In genomic region chr7:99035723-99036530, GRCh38 we compare ENCODE assay signal across 15 cellular contexts.
DNase-seq lines count a peak whose midpoint lies in the region; ATAC-seq and TF ChIP-seq lines count a peak whose summit lies in the region.
"Had no signal": no experiment of that assay in that cellular context is flagged by ENCODE, and none has a peak within 500 bp of the region (broad histone marks: within the 10 kb centered on the region; RNA-seq: fewer than 3 reads in every experiment).

No MANE protein-coding gene starts in this region.

- POLR2A ChIA-PET in CD4-positive, alpha-beta memory T cell (lab: Charles Lee; ENCODE audit: partially characterized antibody) = no interaction called here

- H3K27me3 Mint-ChIP-seq in activated T-helper 17 cell treated with anti-CD3 and anti-CD28 coated beads, Interleukin-2, amount 50 U/mL, for 72 hours = no peaks in the 10 kb centered on the region
- no peaks in the 10 kb centered on the region for H3K27me3 Mint-ChIP-seq in CD4-positive, alpha-beta memory T cell

- peaks cover 21% of the 10 kb centered on the region for H3K4me1 ChIP-seq in testis
- no peaks in the 10 kb centered on the region for H3K4me1 ChIP-seq in CD4-positive, alpha-beta memory T cell (ENCODE audit: insufficient read depth, low read length)

- no peak for ATAC-seq in activated T-helper 17 cell treated with anti-CD3 and anti-CD28 coated beads, Interleukin-2, amount 50 U/mL, for 72 hours (replicated peaks)
- ATAC-seq in HG03521 (IDR thresholded peaks at IDR 0.05; ENCODE audit: unreplicated experiment) = no peak
- ATAC-seq in GM21367 (IDR thresholded peaks at IDR 0.05; ENCODE audit: unreplicated experiment) = no peak

- CTCF ChIA-PET in CD4-positive, alpha-beta memory T cell (lab: Charles Lee; ENCODE audit: partially characterized antibody) = interaction anchor here (0.6 to 7.8 kb wide), 4 partner anchors 8 to 277 kb away, joined by 3 to 99 read pairs (median 3); no protein-coding TSS in a partner anchor

- H3K27ac ChIP-seq in layer of hippocampus (ENCODE audit: low read depth, low read length) (peak overlapping the region; percentile 42), testis (peak overlapping the region in 1 of 2 donors; percentile 34)
- no peak overlapping the region for H3K27ac ChIP-seq in CD4-positive, alpha-beta memory T cell (ENCODE audit: low read depth, low read length)
- H3K27ac ChIP-seq: 22Rv1, HL-60, SK-N-MC had no signal

- intact Hi-C loops in testis (cut with DNase I; ENCODE audit: low total_unique reads) = no loop called here
- intact Hi-C loops in CD4-positive, alpha-beta memory T cell (cut with micrococcal nuclease) = no loop called here

- no peaks in the 10 kb centered on the region for H3K27me3 ChIP-seq in layer of hippocampus (ENCODE audit: control insufficient read depth, insufficient read depth, low read length)
- H3K27me3 ChIP-seq in testis = no peaks in the 10 kb centered on the region
- H3K27me3 ChIP-seq in CD4-positive, alpha-beta memory T cell (ENCODE audit: insufficient read depth, low read length) = no peaks in the 10 kb centered on the region

- no peak overlapping the region for H3K4me3 ChIP-seq in testis
- no peak overlapping the region for H3K4me3 ChIP-seq in CD4-positive, alpha-beta memory T cell (ENCODE audit: low read length in 2 of 2)
- H3K4me3 ChIP-seq: SK-N-MC had no signal

- no peak for TF ChIP-seq CTCF in testis (IDR thresholded peaks at IDR 0.05)

- H3K36me3 ChIP-seq in testis (ENCODE audit: low read depth, missing control alignments) = no peaks in the 10 kb centered on the region
- peaks cover 76% of the 10 kb centered on the region for H3K36me3 ChIP-seq in CD4-positive, alpha-beta memory T cell (ENCODE audit: insufficient read depth, low read length)

- TF ChIP-seq POLR2A in testis (IDR thresholded peaks at IDR 0.05) = no peak

- 55 to 73% methylated on average over 25 to 26 of the region's 26 CpGs for whole genome bisulfite sequencing in testis, 2 donors

- no peaks in the 10 kb centered on the region for H3K9me3 ChIP-seq in testis
- H3K9me3 ChIP-seq in CD4-positive, alpha-beta memory T cell (ENCODE audit: control insufficient read depth in 1 of 2, low read length in 2 of 2) = no peaks in the 10 kb centered on the region

- H3K36me3 Mint-ChIP-seq in activated T-helper 17 cell treated with anti-CD3 and anti-CD28 coated beads, Interleukin-2, amount 50 U/mL, for 72 hours (ENCODE audit: low read depth) = peaks cover 98% of the 10 kb centered on the region
- peaks cover 53 to 77% of the 10 kb centered on the region in 2 donors for H3K36me3 Mint-ChIP-seq in CD4-positive, alpha-beta memory T cell

- DNase-seq in activated CD8-positive, alpha-beta memory T cell treated with anti-CD3 and anti-CD28 coated beads for 24 hours = peak; percentile 52
- no peak for DNase-seq in activated CD8-positive, alpha-beta memory T cell treated with anti-CD3 and anti-CD28 coated beads, Interleukin-2, amount 50 U/mL, for 4 hours
- peak; percentile 15 for DNase-seq in testis
- DNase-seq in CD4-positive, alpha-beta memory T cell = no peak
- DNase-seq: DMS153; NCI-H1092 treated with DMSO at 0.1 percent for 48 hours; NCI-H345; NK-92 treated with Interleukin-12 subunit alpha and Interleukin-12 subunit beta, amount 100 ng/mL, for 24 hours had no signal

- H3K27ac Mint-ChIP-seq in activated T-helper 17 cell treated with anti-CD3 and anti-CD28 coated beads, Interleukin-2, amount 50 U/mL, for 72 hours = peak overlapping the region; percentile 38
- peak overlapping the region in 2 of 7 donors; percentile 1 to 17 for H3K27ac Mint-ChIP-seq in CD4-positive, alpha-beta memory T cell

- peaks cover 8% of the 10 kb centered on the region for H3K4me1 Mint-ChIP-seq in activated T-helper 17 cell treated with anti-CD3 and anti-CD28 coated beads, Interleukin-2, amount 50 U/mL, for 72 hours
- peaks cover 0 to 7% (median 5%) of the 10 kb centered on the region in 4 donors for H3K4me1 Mint-ChIP-seq in CD4-positive, alpha-beta memory T cell

- H3K4me3 Mint-ChIP-seq in activated T-helper 17 cell treated with anti-CD3 and anti-CD28 coated beads, Interleukin-2, amount 50 U/mL, for 72 hours = no peak overlapping the region
- no peak overlapping the region for H3K4me3 Mint-ChIP-seq in CD4-positive, alpha-beta memory T cell

- H3K9me3 Mint-ChIP-seq in activated T-helper 17 cell treated with anti-CD3 and anti-CD28 coated beads, Interleukin-2, amount 50 U/mL, for 72 hours = no peaks in the 10 kb centered on the region
- no peaks in the 10 kb centered on the region for H3K9me3 Mint-ChIP-seq in CD4-positive, alpha-beta memory T cell

Comparison
In these comparisons a context has a peak if more than half of its experiments do, and no peak if none do; other contexts are left out.
1. DNase-seq: peak in activated CD8-positive, alpha-beta memory T cell treated with anti-CD3 and anti-CD28 coated beads for 24 hours (single experiment) and testis (single experiment); none in activated CD8-positive, alpha-beta memory T cell treated with anti-CD3 and anti-CD28 coated beads, Interleukin-2, amount 50 U/mL, for 4 hours (single experiment) and CD4-positive, alpha-beta memory T cell (0 of 5).